28 cellular contexts compared by ENCODE assay signal in genomic region chr2:6883448-6884122, GRCh38. TPM values are rescaled to one million over a fixed set of nuclear protein-coding genes. Genes with fewer than 3 reads are reported as not detected.
DNase-seq lines count a peak whose midpoint lies in the region; ATAC-seq, FAIRE-seq and TF ChIP-seq lines count a peak whose summit lies in the region.
"Had no signal": no experiment of that assay in that cellular context is flagged by ENCODE, and none has a peak within 500 bp of the region (broad histone marks: within the 10 kb centered on the region; RNA-seq: fewer than 3 reads in every experiment).

No MANE protein-coding gene starts in this region.

- TF ChIP-seq EP300 in K562 (IDR thresholded peaks at IDR 0.05; ENCODE audit: low read length) (peak; percentile 67), neural cell (conservative IDR thresholded peaks at IDR 0.05; ENCODE audit: poor library complexity, severe bottlenecking) (no peak)

- no peak for ATAC-seq in K562
- ATAC-seq in HG03045 (IDR thresholded peaks at IDR 0.05; ENCODE audit: unreplicated experiment) = no peak

- in situ Hi-C loops in K562 (cut with MboI) = no loop called here

- H3K4me3 ChIP-seq in LNCaP clone FGC (ENCODE audit: low read depth, low read length) (no peak overlapping the region; the same call in 1 of the 2 replicates), K562 (no peak overlapping the region), neural cell (ENCODE audit: low read length) (no peak overlapping the region)
- H3K4me3 ChIP-seq: cardiac muscle cell, GM23248, hepatocyte, lung, spleen, thoracic aorta had no signal

- intact Hi-C loops in K562 (cut with micrococcal nuclease) = no loop called here

- H3F3A ChIP-seq in neural cell (ENCODE audit: insufficient read depth, low read length, poor library complexity, severe bottlenecking) = no peaks in the 10 kb centered on the region

- DNase-seq in DMS79 treated with DMSO at 0.1 percent for 48 hours (lab: John Stamatoyannopoulos, UW) (peak; percentile 21), LNCaP clone FGC (ENCODE audit: low read depth) (peak; percentile 81), K562 (ENCODE audit: extremely low read depth in 1 of 4, low spot score in 3 of 4) (no peak), mesenteric fat pad (ENCODE audit: low spot score) (no peak), caudate nucleus (lab: John Stamatoyannopoulos, UW) (no peak)
- DNase-seq in T-helper 2 cell treated with Interferon-gamma antibody and Interleukin-4, amounts not matched to agents 5 μg/mL and 100 μg/mL, for 36 hours (ENCODE audit: low spot score) = no peak
- DNase-seq: activated CD4-positive, alpha-beta T cell treated with anti-CD3 and anti-CD28 coated beads for 4 hours; activated naive CD4-positive, alpha-beta T cell treated with Interleukin-2 at 50 U/mL for 16 hours; activated T-cell treated with anti-CD3 and anti-CD28 coated beads, Interleukin-2, amount 50 U/mL, for 48 hours; Caco-2; effector CD4-positive, alpha-beta T cell; foreskin fibroblast; GM23248; immature natural killer cell; NCI-H1092 treated with DMSO at 0.1 percent for 48 hours; NCI-H526; spleen; stimulated activated CD4-positive, alpha-beta T cell treated with anti-CD3 and anti-CD28 coated beads, Interleukin-4, amount 100 ng/mL, for 1 hour; stimulated activated naive CD4-positive, alpha-beta T cell treated with Interleukin-2 at 50 U/mL for 16 hours had no signal

- TF ChIP-seq RAD21 in K562 (CRISPR knock-in tag; conservative IDR thresholded peaks at IDR 0.05 in 1 of 2, IDR thresholded peaks at IDR 0.05 in 1 of 2) (no peak), neural cell (conservative IDR thresholded peaks at IDR 0.05) (no peak)

- H3K27me3 ChIP-seq in K562 (ENCODE audit: control insufficient read depth in 2 of 2, insufficient read depth in 2 of 2, low read length in 2 of 2) = no peaks in the 10 kb centered on the region
- H3K27me3 ChIP-seq in neural cell (ENCODE audit: insufficient read depth, low read depth, low read length) = no peaks in the 10 kb centered on the region
- H3K27me3 ChIP-seq: cardiac muscle cell, hepatocyte, spleen had no signal

- H4K20me1 ChIP-seq in K562 (replicated peaks; ENCODE audit: control insufficient read depth, insufficient read depth, low read length) = no peaks in the 10 kb centered on the region
- H4K20me1 ChIP-seq in neural cell (ENCODE audit: insufficient read depth) = no peaks in the 10 kb centered on the region

- H3K36me3 ChIP-seq in K562 (ENCODE audit: control insufficient read depth, insufficient read depth, low read length) (no peaks in the 10 kb centered on the region), neural cell (ENCODE audit: insufficient read depth, low read length) (no peaks in the 10 kb centered on the region)
- H3K36me3 ChIP-seq: cardiac muscle cell, neutrophil, thoracic aorta had no signal

- no peak overlapping the region for H3K27ac ChIP-seq in K562 (ENCODE audit: extremely low read depth, low read depth, low read length)
- no peak overlapping the region for H3K27ac ChIP-seq in neural cell (ENCODE audit: low read length)
- H3K27ac ChIP-seq in caudate nucleus (ENCODE audit: low read depth, low read length) = no peak overlapping the region
- H3K27ac ChIP-seq: cardiac muscle cell, GM23248, hepatocyte, neutrophil, thoracic aorta had no signal

- H3K4me1 Mint-ChIP-seq in T-helper 2 cell treated with Interferon-gamma antibody and Interleukin-4, amounts not matched to agents 5 μg/mL and 100 μg/mL, for 36 hours (ENCODE audit: low read depth) = peaks cover 41% of the 10 kb centered on the region

- H3K9ac ChIP-seq in K562 (ENCODE audit: insufficient read depth in 1 of 2, low read depth in 2 of 2, low read length in 2 of 2) = no peak overlapping the region
- no peak overlapping the region for H3K9ac ChIP-seq in neural cell (ENCODE audit: low read length)
- H3K9ac ChIP-seq: GM23248 had no signal

- WGBS in K562 (ENCODE audit: insufficient coverage, low coverage, missing lambda C conversion rate) = 50% methylated on average over 7 of the region's 7 CpGs

- no peaks in the 10 kb centered on the region for H3K9me3 Mint-ChIP-seq in T-helper 2 cell treated with Interferon-gamma antibody and Interleukin-4, amounts not matched to agents 5 μg/mL and 100 μg/mL, for 36 hours
- H3K9me3 Mint-ChIP-seq: immature natural killer cell had no signal

- CTCF ChIA-PET in K562 (lab: Yijun Ruan, JAX; ENCODE audit: low intra/inter-chr PET ratio) = no interaction called here

- BruUV-seq in K562 (replicated peaks; lab: Mats Ljungman, UMichigan) = no TSS peak

- TF ChIP-seq POLR2A in K562 (conservative IDR thresholded peaks at IDR 0.05) = no peak

- no peak overlapping the region for H3K27ac Mint-ChIP-seq in T-helper 2 cell treated with Interferon-gamma antibody and Interleukin-4, amounts not matched to agents 5 μg/mL and 100 μg/mL, for 36 hours
- H3K27ac Mint-ChIP-seq: B cell, immature natural killer cell had no signal

- no peak overlapping the region for H3K4me3 Mint-ChIP-seq in T-helper 2 cell treated with Interferon-gamma antibody and Interleukin-4, amounts not matched to agents 5 μg/mL and 100 μg/mL, for 36 hours
- H3K4me3 Mint-ChIP-seq: B cell, immature natural killer cell had no signal

- H3K9me2 ChIP-seq in neural cell (ENCODE audit: insufficient read depth, low read length) = no peaks in the 10 kb centered on the region

- no peaks in the 10 kb centered on the region for H3K27me3 Mint-ChIP-seq in T-helper 2 cell treated with Interferon-gamma antibody and Interleukin-4, amounts not matched to agents 5 μg/mL and 100 μg/mL, for 36 hours (ENCODE audit: low read depth)

- H3K4me1 ChIP-seq in K562 (replicated peaks in 1 of 2; ENCODE audit: control insufficient read depth in 2 of 2, insufficient read depth in 2 of 2, low read length in 2 of 2) = peaks cover 20 to 85% of the 10 kb centered on the region in 2 experiments
- H3K4me1 ChIP-seq: Caco-2 had no signal

- H3K79me2 ChIP-seq in K562 (ENCODE audit: control insufficient read depth, insufficient read depth, low read length) (no peaks in the 10 kb centered on the region), neural cell (replicated peaks; ENCODE audit: insufficient read depth, low read length) (no peaks in the 10 kb centered on the region)
- H3K79me2 ChIP-seq: hepatocyte had no signal

- H3K9me1 ChIP-seq in K562 (ENCODE audit: control insufficient read depth, insufficient read depth, low read length) = no peaks in the 10 kb centered on the region

- FAIRE-seq in K562 (lab: Jason Lieb, UNC) = no peak
- FAIRE-seq: TTC549 had no signal

- H3K36me3 Mint-ChIP-seq in T-helper 2 cell treated with Interferon-gamma antibody and Interleukin-4, amounts not matched to agents 5 μg/mL and 100 μg/mL, for 36 hours (ENCODE audit: low read depth) = peaks cover 70% of the 10 kb centered on the region

- POLR2A ChIA-PET in K562 (lab: Yijun Ruan, JAX) = interaction anchor here (0.6 to 1.8 kb wide), 3 partner anchors 13 to 51 kb away, joined by 3 to 4 read pairs (median 3); no protein-coding TSS in a partner anchor

- H3K4me2 ChIP-seq in K562 (ENCODE audit: insufficient read depth, low read length) (no peak overlapping the region), neural cell (ENCODE audit: low read length) (no peak overlapping the region)
- H3K4me2 ChIP-seq: hepatocyte had no signal

- TF ChIP-seq CTCF in LNCaP clone FGC (IDR thresholded peaks at IDR 0.05; ENCODE audit: control insufficient read depth, extremely low read depth, insufficient read depth) (no peak), K562 (IDR thresholded peaks at IDR 0.05 in 2 of 3, conservative IDR thresholded peaks at IDR 0.05 in 1 of 3; ENCODE audit: insufficient read depth in 2 of 3, low read depth in 1 of 3, low read length in 3 of 3) (no peak), neural cell (IDR thresholded peaks at IDR 0.05; ENCODE audit: poor library complexity, severe bottlenecking) (no peak)

- H2AFZ ChIP-seq in K562 (ENCODE audit: low read depth, low read length) = no peak overlapping the region
- H2AFZ ChIP-seq in neural cell (ENCODE audit: low read depth, low read length) = no peak overlapping the region
- H2AFZ ChIP-seq: GM23248, hepatocyte had no signal

- H3K9me3 ChIP-seq in K562 (replicated peaks; ENCODE audit: control insufficient read depth, insufficient read depth, low read depth, low read length) (peaks cover 12% of the 10 kb centered on the region), neural cell (ENCODE audit: low read length) (no peaks in the 10 kb centered on the region)
- H3K9me3 ChIP-seq: neutrophil, spleen, thoracic aorta had no signal

RNA-seq across cellular contexts. Expression of gene RSAD2, which starts 6.0 kb away (rescaled TPM):
- total RNA-seq in K562 (2011; cell fraction: chromatin; rRNA removed; ENCODE audit: low replicate concordance) = 0.39 and 0.79 TPM in 2 replicates
- total RNA-seq in K562 (2011; cell fraction: nucleolus; rRNA removed) = 0.50 and 0.53 TPM in 2 replicates
- 1.2 TPM in 1 of 2 replicates, not detected in the other for total RNA-seq in K562 (2011; cell fraction: nucleoplasm; rRNA removed)
- total RNA-seq in K562 (2014; rRNA removed) (0.57 and 1.4 TPM in 2 replicates), K562 (2014; rRNA removed; fragmentation: Illumina TruSeq; extraction: Trizol) (0.41 and 0.51 TPM in 2 replicates), K562 (2015; rRNA removed; fragmentation: Illumina TruSeq; extraction: Trizol) (0.51 and 0.68 TPM in 2 replicates), K562 (2021) (0.18 and 0.49 TPM in 2 replicates), mesenteric fat pad (5.2 TPM)
- polyA plus RNA-seq in K562 (2011; rRNA removed) (0.24 and 0.45 TPM in 2 replicates), K562 (2014; fragmentation: Illumina TruSeq; extraction: Trizol) (0.15 and 0.37 TPM in 2 replicates), K562 (2014; fragmentation: Nextera tagmentation; extraction: Ambion mirVana) (under 1 TPM; 0.15 to 0.28 TPM), K562 (2014; rRNA removed) (0.11 and 0.19 TPM in 2 replicates), neural cell (0.16 and 1.2 TPM in 2 replicates)
- polyA plus RNA-seq in K562 (2011; cell fraction: cytosol; rRNA removed) = 0.06 and 0.15 TPM in 2 replicates
- 0.28 and 0.38 TPM in 2 replicates for polyA plus RNA-seq in K562 (2011; cell fraction: nucleus; rRNA removed)
- polyA plus RNA-seq in K562 (2012) = 0.46 and 1.1 TPM in 2 replicates
- polyA minus RNA-seq in K562 (2011; rRNA and poly(A)+ RNA removed) = 0.63 and 0.75 TPM in 2 replicates
- polyA minus RNA-seq in K562 (2011; cell fraction: cytosol; rRNA and poly(A)+ RNA removed) = not detected in 2 replicates
- 0.94 and 1.00 TPM in 2 replicates for polyA minus RNA-seq in K562 (2011; cell fraction: nucleus; rRNA and poly(A)+ RNA removed)
- polyA minus RNA-seq in neural cell = 0.12 and 1.2 TPM in 2 replicates
- total RNA-seq: GM23248 had no signal
- polyA plus RNA-seq: GM23248 had no signal

RNA-seq across cellular contexts. Expression of gene CMPK2, which starts 17.9 kb away (rescaled TPM):
- total RNA-seq in K562 (2011; cell fraction: chromatin; rRNA removed; ENCODE audit: low replicate concordance) = 2.3 and 3.5 TPM in 2 replicates
- total RNA-seq in K562 (2011; cell fraction: nucleolus; rRNA removed) = 2.3 and 2.8 TPM in 2 replicates
- 3.5 and 5.2 TPM in 2 replicates for total RNA-seq in K562 (2011; cell fraction: nucleoplasm; rRNA removed)
- 10.5 TPM in 2 replicates for total RNA-seq in K562 (2014; rRNA removed)
- total RNA-seq in K562 (2014; rRNA removed; fragmentation: Illumina TruSeq; extraction: Trizol) = 5.0 and 5.3 TPM in 2 replicates
- 7.4 and 7.6 TPM in 2 replicates for total RNA-seq in K562 (2015; rRNA removed; fragmentation: Illumina TruSeq; extraction: Trizol)
- total RNA-seq in K562 (2021) = 7.2 and 7.9 TPM in 2 replicates
- polyA plus RNA-seq in K562 (2011; rRNA removed) = 3.5 and 4.3 TPM in 2 replicates
- 3.2 and 3.6 TPM in 2 replicates for polyA plus RNA-seq in K562 (2011; cell fraction: cytosol; rRNA removed)
- polyA plus RNA-seq in K562 (2011; cell fraction: nucleus; rRNA removed) = 5.6 and 6.6 TPM in 2 replicates
- polyA plus RNA-seq in K562 (2012) = 8.3 and 23.7 TPM in 2 replicates
- polyA plus RNA-seq in K562 (2014; fragmentation: Illumina TruSeq; extraction: Trizol) = 5.3 and 6.5 TPM in 2 replicates
- 1 to 10 TPM; 2.6 to 2.9 TPM for polyA plus RNA-seq in K562 (2014; fragmentation: Nextera tagmentation; extraction: Ambion mirVana)
- 3.8 and 4.5 TPM in 2 replicates for polyA plus RNA-seq in K562 (2014; rRNA removed)
- 2.9 and 4.3 TPM in 2 replicates for polyA minus RNA-seq in K562 (2011; rRNA and poly(A)+ RNA removed)
- polyA minus RNA-seq in K562 (2011; cell fraction: cytosol; rRNA and poly(A)+ RNA removed) = 2.9 and 3.3 TPM in 2 replicates
- polyA minus RNA-seq in K562 (2011; cell fraction: nucleus; rRNA and poly(A)+ RNA removed) = 3.4 and 5.2 TPM in 2 replicates
- polyA plus RNA-seq in neural cell = 6.5 and 6.7 TPM in 2 replicates
- polyA minus RNA-seq in neural cell = 8.0 and 9.7 TPM in 2 replicates
- total RNA-seq in mesenteric fat pad = 8.7 TPM
- total RNA-seq: GM23248 had no signal

RNA-seq across cellular contexts. Expression of gene RNF144A, which starts 33.6 kb away (rescaled TPM):
- total RNA-seq in K562 (2011; cell fraction: chromatin; rRNA removed; ENCODE audit: low replicate concordance) = 11.4 and 21.2 TPM in 2 replicates
- 9.5 and 10.4 TPM in 2 replicates for total RNA-seq in K562 (2011; cell fraction: nucleolus; rRNA removed)
- 8.9 and 16.6 TPM in 2 replicates for total RNA-seq in K562 (2011; cell fraction: nucleoplasm; rRNA removed)
- total RNA-seq in K562 (2014; rRNA removed) (6.4 and 8.2 TPM in 2 replicates), K562 (2014; rRNA removed; fragmentation: Illumina TruSeq; extraction: Trizol) (6.0 and 6.7 TPM in 2 replicates), K562 (2015; rRNA removed; fragmentation: Illumina TruSeq; extraction: Trizol) (4.7 and 5.7 TPM in 2 replicates), K562 (2021) (8.8 and 11.3 TPM in 2 replicates), mesenteric fat pad (22.2 TPM)
- polyA plus RNA-seq in K562 (2011; rRNA removed) (9.2 and 12.1 TPM in 2 replicates), K562 (2014; fragmentation: Illumina TruSeq; extraction: Trizol) (6.1 and 7.4 TPM in 2 replicates), K562 (2014; fragmentation: Nextera tagmentation; extraction: Ambion mirVana) (1 to 10 TPM in 1 of 2 experiments, under 1 TPM in 1; 0.96 to 1.4 TPM), K562 (2014; rRNA removed) (6.2 and 7.0 TPM in 2 replicates), neural cell (26.9 and 27.8 TPM in 2 replicates)
- 8.8 and 9.9 TPM in 2 replicates for polyA plus RNA-seq in K562 (2011; cell fraction: cytosol; rRNA removed)
- 8.5 and 10.0 TPM in 2 replicates for polyA plus RNA-seq in K562 (2011; cell fraction: nucleus; rRNA removed)
- polyA plus RNA-seq in K562 (2012) = 5.0 and 11.1 TPM in 2 replicates
- polyA minus RNA-seq in K562 (2011; rRNA and poly(A)+ RNA removed) = 14.2 and 14.3 TPM in 2 replicates
- 13.1 and 13.8 TPM in 2 replicates for polyA minus RNA-seq in K562 (2011; cell fraction: cytosol; rRNA and poly(A)+ RNA removed)
- polyA minus RNA-seq in K562 (2011; cell fraction: nucleus; rRNA and poly(A)+ RNA removed) = 10.2 and 14.2 TPM in 2 replicates
- polyA minus RNA-seq in neural cell = 51.4 and 54.5 TPM in 2 replicates

Comparison
In these comparisons a context has a peak if more than half of its experiments do, and no peak if none do; other contexts are left out.
1. DNase-seq: peak in DMS79 treated with DMSO at 0.1 percent for 48 hours (single experiment) and LNCaP clone FGC (single experiment); none in K562 (0 of 4), mesenteric fat pad (single experiment), caudate nucleus (0 of 61) and T-helper 2 cell treated with Interferon-gamma antibody and Interleukin-4, amounts not matched to agents 5 μg/mL and 100 μg/mL, for 36 hours (single experiment).